18 cellular contexts compared by ENCODE assay signal in genomic region chr10:113261130-113261529, GRCh38.
"Had no signal": no experiment of that assay in that cellular context is flagged by ENCODE, and none has a peak within 500 bp of the region (broad histone marks: within the 10 kb centered on the region; RNA-seq: fewer than 3 reads in every experiment).

No MANE protein-coding gene starts in this region.

- DNase-seq: activated CD4-positive, alpha-beta T cell treated with anti-CD3 and anti-CD28 coated beads for 1 hour; activated CD4-positive, alpha-beta T cell treated with anti-CD3 and anti-CD28 coated beads, Interleukin-2, amount 50 U/mL, for 48 hours; activated gamma-delta T cell treated with Interleukin-2 at 50 U/mL for 16 hours; activated T-cell treated with anti-CD3 and anti-CD28 coated beads for 4 hours; effector memory CD4-positive, alpha-beta T cell; esophagus squamous epithelium; heart right ventricle; immature natural killer cell; mucosa of descending colon; naive thymus-derived CD4-positive, alpha-beta T cell; stimulated activated CD4-positive, alpha-beta T cell treated with anti-CD3 and anti-CD28 coated beads, Interleukin-4, amount 100 ng/mL, for 1 hour; stomach; T-helper 2 cell; upper lobe of left lung had no signal

- H3K4me3 Mint-ChIP-seq: activated naive CD8-positive, alpha-beta T cell; activated T-helper 1 cell treated with anti-CD3 and anti-CD28 coated beads, Interleukin-12 subunit alpha, Interleukin-12 subunit beta, Interleukin-2, Interleukin-4 antibody, amounts not matched to agents 30 ng/mL and 10 ng/mL and 1 ng/mL, durations not matched to agents 14 hours and 24 hours and 36 hours; immature natural killer cell; memory B cell; naive thymus-derived CD4-positive, alpha-beta T cell had no signal

- H3K4me1 Mint-ChIP-seq: immature natural killer cell, memory B cell had no signal

- H3K9me3 Mint-ChIP-seq: activated T-helper 1 cell treated with anti-CD3 and anti-CD28 coated beads, Interleukin-12 subunit alpha, Interleukin-12 subunit beta, Interleukin-2, Interleukin-4 antibody, amounts not matched to agents 30 ng/mL and 10 ng/mL and 1 ng/mL, durations not matched to agents 14 hours and 24 hours and 36 hours; immature natural killer cell; naive thymus-derived CD4-positive, alpha-beta T cell had no signal

- H3K27ac Mint-ChIP-seq: activated naive CD8-positive, alpha-beta T cell; activated T-helper 1 cell treated with anti-CD3 and anti-CD28 coated beads, Interleukin-12 subunit alpha, Interleukin-12 subunit beta, Interleukin-2, Interleukin-4 antibody, amounts not matched to agents 30 ng/mL and 10 ng/mL and 1 ng/mL, durations not matched to agents 14 hours and 24 hours and 36 hours; immature natural killer cell; memory B cell; naive thymus-derived CD4-positive, alpha-beta T cell had no signal

- H3K36me3 Mint-ChIP-seq: activated naive CD8-positive, alpha-beta T cell; immature natural killer cell; naive thymus-derived CD4-positive, alpha-beta T cell had no signal

- ATAC-seq: heart right ventricle; mucosa of descending colon; naive thymus-derived CD4-positive, alpha-beta T cell; sciatic nerve had no signal
